ENCODE assay signal across 23 cellular contexts in the genomic region with DNA sequence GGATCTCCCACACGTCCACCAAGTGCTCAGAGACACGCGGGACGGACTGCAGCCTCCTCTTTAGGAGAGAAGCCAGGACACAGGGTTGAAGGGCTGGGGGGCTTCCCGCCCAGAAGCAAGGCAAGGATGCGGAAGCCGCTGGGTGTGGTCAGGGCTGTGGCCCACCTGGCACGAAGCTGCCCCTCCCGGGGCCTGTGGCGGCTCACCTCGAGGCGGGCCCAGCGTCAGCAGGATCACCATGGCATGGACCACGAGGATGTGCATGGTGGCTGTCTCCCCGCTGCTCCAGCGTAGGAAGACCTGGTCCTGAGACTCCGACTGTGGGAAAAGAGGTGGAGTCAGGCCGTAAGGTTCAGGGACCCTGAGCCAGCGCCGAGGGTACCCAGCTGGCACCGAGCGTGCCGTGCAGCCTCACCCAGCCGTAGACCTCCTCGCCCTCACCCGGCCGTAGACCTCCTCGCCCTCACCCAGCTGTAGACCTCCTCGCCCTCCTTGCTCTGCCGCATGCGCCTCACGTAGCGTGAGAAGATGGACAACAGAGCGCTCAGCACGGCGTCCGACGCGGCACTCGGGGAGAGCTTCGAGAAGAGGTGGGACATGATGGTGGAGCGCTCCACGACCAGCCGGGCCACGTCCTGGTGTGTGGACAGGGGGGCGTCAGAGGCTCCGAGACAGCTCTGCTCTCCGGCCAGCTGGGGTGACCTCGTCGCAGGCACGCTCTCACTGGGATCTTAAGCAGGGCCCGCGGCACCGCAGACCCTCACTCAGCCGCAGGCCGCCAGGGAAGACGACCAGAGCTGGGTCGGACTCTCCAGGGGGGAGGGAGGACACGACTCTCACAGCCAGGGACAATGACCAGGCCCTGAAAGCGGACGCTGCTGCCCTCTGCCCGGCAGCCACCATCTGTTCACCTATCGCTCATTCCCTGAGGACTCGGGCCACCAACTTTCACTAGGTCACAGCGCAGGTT.
"Had no signal": no experiment of that assay in that cellular context is flagged by ENCODE, and none has a peak within 500 bp of the region (broad histone marks: within the 10 kb centered on the region; RNA-seq: fewer than 3 reads in every experiment).

No MANE protein-coding gene starts in this region.

- H3K27me3 ChIP-seq: dorsolateral prefrontal cortex, esophagus muscularis mucosa, foreskin keratinocyte, gastroesophageal sphincter, heart right ventricle, left lung had no signal

- ATAC-seq: foreskin keratinocyte, gastroesophageal sphincter, heart right ventricle, left cardiac atrium, left lung, left ventricle myocardium superior, lower lobe of right lung had no signal

- H3K4me1 Mint-ChIP-seq: memory B cell had no signal

- H3K27ac ChIP-seq: coronary artery, dorsolateral prefrontal cortex, esophagus muscularis mucosa, foreskin keratinocyte, gastroesophageal sphincter, heart right ventricle, left lung, lower lobe of right lung had no signal

- H3K27ac Mint-ChIP-seq: memory B cell had no signal

- DNase-seq: dermis blood vessel endothelial cell; dorsolateral prefrontal cortex; effector CD4-positive, alpha-beta T cell; effector memory CD4-positive, alpha-beta T cell; foreskin keratinocyte; head of caudate nucleus; heart right ventricle; hippocampal formation; left cardiac atrium; left lung; left ventricle myocardium superior; lower lobe of right lung; mesendoderm; midbrain had no signal

- H3K4me3 Mint-ChIP-seq: memory B cell had no signal

- H3K4me1 ChIP-seq: esophagus muscularis mucosa, foreskin keratinocyte, gastroesophageal sphincter, heart right ventricle, left lung, lower lobe of right lung had no signal

- H3K9me3 Mint-ChIP-seq: memory B cell had no signal

- FAIRE-seq: colon, endothelial cell of umbilical vein, frontal cortex, islet of Langerhans, keratinocyte had no signal

- H3K27me3 Mint-ChIP-seq: memory B cell had no signal

- H3K9me3 ChIP-seq: esophagus muscularis mucosa, gastroesophageal sphincter, heart right ventricle, left lung, lower lobe of right lung had no signal

- H3K4me3 ChIP-seq: coronary artery, dorsolateral prefrontal cortex, esophagus muscularis mucosa, gastroesophageal sphincter, heart right ventricle, left lung, lower lobe of right lung had no signal
